26 cellular contexts compared by ENCODE assay signal in genomic region chr18:22817844-22818243, GRCh38.
DNase-seq lines count a peak whose midpoint lies in the region; ATAC-seq and TF ChIP-seq lines count a peak whose summit lies in the region.
"Had no signal": no experiment of that assay in that cellular context is flagged by ENCODE, and none has a peak within 500 bp of the region (broad histone marks: within the 10 kb centered on the region; RNA-seq: fewer than 3 reads in every experiment).

No MANE protein-coding gene starts in this region.

- H3K27ac ChIP-seq in endodermal cell (ENCODE audit: low read depth, low read length): no peak overlapping the region
- no peak overlapping the region for H3K27ac ChIP-seq in A673 (ENCODE audit: low read depth, low read length, poor library complexity, severe bottlenecking)
- H3K27ac ChIP-seq: 22Rv1, gastrocnemius medialis, lower lobe of right lung had no signal

- CTCF ChIA-PET in A673 (lab: Charles Lee): interaction anchor here (0.7 kb wide), 1 partner anchor 180 kb away, joined by 3 read pairs; no protein-coding TSS in a partner anchor

- no peaks in the 10 kb centered on the region for H3K9me3 Mint-ChIP-seq in endodermal cell
- H3K9me3 Mint-ChIP-seq: activated CD8-positive, alpha-beta T cell treated with anti-CD3 and anti-CD28 coated beads for 36 hours; activated naive CD8-positive, alpha-beta T cell treated with anti-CD3 and anti-CD28 coated beads, Interleukin-2, amount 50 U/mL, for 24 hours; CD8-positive, alpha-beta memory T cell had no signal

- ATAC-seq in omental fat pad (ENCODE audit: low FRiP score) (peak; percentile 70), HG03159 (IDR thresholded peaks at IDR 0.05; ENCODE audit: unreplicated experiment) (no peak)
- ATAC-seq: activated CD4-positive, CD25-positive, alpha-beta regulatory T cell treated with anti-CD3 and anti-CD28 coated beads, Interleukin-2, amount 50 U/mL, for 24 hours; activated CD8-positive, alpha-beta T cell treated with anti-CD3 and anti-CD28 coated beads for 36 hours; activated naive CD8-positive, alpha-beta T cell treated with anti-CD3 and anti-CD28 coated beads, Interleukin-2, amount 50 U/mL, for 24 hours; gastrocnemius medialis had no signal

- no peaks in the 10 kb centered on the region for H3K4me1 ChIP-seq in endodermal cell (ENCODE audit: control insufficient read depth, insufficient read depth, low read length)
- peaks cover 20% of the 10 kb centered on the region for H3K4me1 ChIP-seq in A673 (ENCODE audit: insufficient read depth, low read length, poor library complexity, severe bottlenecking)
- H3K4me1 ChIP-seq: gastrocnemius medialis had no signal

- no peak for TF ChIP-seq CTCF in omental fat pad (IDR thresholded peaks at IDR 0.05)
- TF ChIP-seq CTCF in endodermal cell (conservative IDR thresholded peaks at IDR 0.05): no peak
- TF ChIP-seq CTCF in A673 (conservative IDR thresholded peaks at IDR 0.05; ENCODE audit: low read depth, low read length): no peak

- WGBS in endodermal cell (ENCODE audit: insufficient coverage in 1 of 2, insufficient read length in 1 of 2), 2 experiments: 60 to 79% methylated on average over 1 of the region's 1 CpG

- no peaks in the 10 kb centered on the region for H3K36me3 Mint-ChIP-seq in endodermal cell (ENCODE audit: low read depth)
- H3K36me3 Mint-ChIP-seq: CD8-positive, alpha-beta memory T cell had no signal

- H3K4me1 Mint-ChIP-seq in endodermal cell: peaks cover 3% of the 10 kb centered on the region
- H3K4me1 Mint-ChIP-seq: activated naive CD8-positive, alpha-beta T cell treated with anti-CD3 and anti-CD28 coated beads, Interleukin-2, amount 50 U/mL, for 24 hours; CD8-positive, alpha-beta memory T cell had no signal

- intact Hi-C loops in A673 (cut with micrococcal nuclease; ENCODE audit: unreplicated experiment): loop anchor here (10.0 kb wide), 1 partner anchor 317 kb away; the partner anchor contains the start of gene CABLES1

- H3K9me3 ChIP-seq in endodermal cell (ENCODE audit: control insufficient read depth, low read length): no peaks in the 10 kb centered on the region
- no peaks in the 10 kb centered on the region for H3K9me3 ChIP-seq in A673 (ENCODE audit: low read depth, low read length, poor library complexity, severe bottlenecking)
- H3K9me3 ChIP-seq: gastrocnemius medialis, lower lobe of right lung, transverse colon had no signal

- peak; percentile 1 for DNase-seq in DMS53 (lab: John Stamatoyannopoulos, UW)
- DNase-seq in DMS53 treated with DMSO at 0.1 percent for 48 hours (lab: John Stamatoyannopoulos, UW; ENCODE audit: unreplicated experiment): no peak
- peak; percentile 45 for DNase-seq in NCI-H226
- DNase-seq in dermis blood vessel endothelial cell: peak; percentile 58
- no peak for DNase-seq in omental fat pad (ENCODE audit: low spot score)
- no peak for DNase-seq in endodermal cell
- no peak for DNase-seq in A673 (ENCODE audit: low spot score)
- DNase-seq: activated CD8-positive, alpha-beta T cell treated with anti-CD3 and anti-CD28 coated beads for 36 hours; activated gamma-delta T cell; activated naive CD8-positive, alpha-beta T cell treated with anti-CD3 and anti-CD28 coated beads, Interleukin-2, amount 50 U/mL, for 24 hours; activated T-cell treated with anti-CD3 and anti-CD28 coated beads for 4 hours; CD8-positive, alpha-beta memory T cell; gastrocnemius medialis; hypothalamus; islet precursor cell; Karpas-422; lower lobe of right lung; NCI-H1092; NCI-H2081 treated with DMSO at 0.1 percent for 48 hours; NCI-H510A treated with DMSO at 0.1 percent for 48 hours; retina; T1000; transverse colon had no signal

- H3K27me3 ChIP-seq in endodermal cell (ENCODE audit: control insufficient read depth, insufficient read depth, low read length, poor library complexity, severe bottlenecking): no peaks in the 10 kb centered on the region
- H3K27me3 ChIP-seq in A673 (replicated peaks; ENCODE audit: insufficient read depth, low read depth, low read length, poor library complexity): no peaks in the 10 kb centered on the region
- H3K27me3 ChIP-seq: transverse colon had no signal

- no peak overlapping the region for H3K9ac ChIP-seq in endodermal cell (ENCODE audit: extremely low read depth, low read length, poor library complexity, severe bottlenecking)

- no peak overlapping the region for H3K4me3 ChIP-seq in endodermal cell (ENCODE audit: low read length)
- H3K4me3 ChIP-seq in A673 (ENCODE audit: low read depth, low read length, poor library complexity, severe bottlenecking): no peak overlapping the region
- H3K4me3 ChIP-seq: gastrocnemius medialis, lower lobe of right lung, transverse colon had no signal

- H3K27me3 Mint-ChIP-seq in endodermal cell (ENCODE audit: insufficient read depth): no peaks in the 10 kb centered on the region

- H3K27ac Mint-ChIP-seq in endodermal cell: no peak overlapping the region
- H3K27ac Mint-ChIP-seq: activated CD8-positive, alpha-beta T cell treated with anti-CD3 and anti-CD28 coated beads for 36 hours; activated naive CD8-positive, alpha-beta T cell treated with anti-CD3 and anti-CD28 coated beads, Interleukin-2, amount 50 U/mL, for 24 hours; CD8-positive, alpha-beta memory T cell had no signal

- no TSS peak for BruUV-seq in A673 (replicated peaks; lab: Mats Ljungman, UMichigan)

- no peaks in the 10 kb centered on the region for H3K36me3 ChIP-seq in endodermal cell (ENCODE audit: control insufficient read depth, insufficient read depth, low read length)
- no peaks in the 10 kb centered on the region for H3K36me3 ChIP-seq in A673 (ENCODE audit: insufficient read depth, low read length, poor library complexity, severe bottlenecking)
- H3K36me3 ChIP-seq: gastrocnemius medialis, lower lobe of right lung, transverse colon had no signal

- H3K4me3 Mint-ChIP-seq in endodermal cell: no peak overlapping the region
- H3K4me3 Mint-ChIP-seq: activated CD8-positive, alpha-beta T cell treated with anti-CD3 and anti-CD28 coated beads for 36 hours; activated naive CD8-positive, alpha-beta T cell treated with anti-CD3 and anti-CD28 coated beads, Interleukin-2, amount 50 U/mL, for 24 hours; CD8-positive, alpha-beta memory T cell had no signal

- POLR2A ChIA-PET in A673 (lab: Charles Lee; ENCODE audit: low non-redundant PET): no interaction called here

Comparison
In these comparisons a context has a peak if more than half of its experiments do, and no peak if none do; other contexts are left out.
1. DNase-seq: peak in DMS53 (single experiment), NCI-H226 (single experiment) and dermis blood vessel endothelial cell (single experiment); none in DMS53 treated with DMSO at 0.1 percent for 48 hours (single experiment), omental fat pad (single experiment), endodermal cell (single experiment) and A673 (single experiment).